In the genomic region with DNA sequence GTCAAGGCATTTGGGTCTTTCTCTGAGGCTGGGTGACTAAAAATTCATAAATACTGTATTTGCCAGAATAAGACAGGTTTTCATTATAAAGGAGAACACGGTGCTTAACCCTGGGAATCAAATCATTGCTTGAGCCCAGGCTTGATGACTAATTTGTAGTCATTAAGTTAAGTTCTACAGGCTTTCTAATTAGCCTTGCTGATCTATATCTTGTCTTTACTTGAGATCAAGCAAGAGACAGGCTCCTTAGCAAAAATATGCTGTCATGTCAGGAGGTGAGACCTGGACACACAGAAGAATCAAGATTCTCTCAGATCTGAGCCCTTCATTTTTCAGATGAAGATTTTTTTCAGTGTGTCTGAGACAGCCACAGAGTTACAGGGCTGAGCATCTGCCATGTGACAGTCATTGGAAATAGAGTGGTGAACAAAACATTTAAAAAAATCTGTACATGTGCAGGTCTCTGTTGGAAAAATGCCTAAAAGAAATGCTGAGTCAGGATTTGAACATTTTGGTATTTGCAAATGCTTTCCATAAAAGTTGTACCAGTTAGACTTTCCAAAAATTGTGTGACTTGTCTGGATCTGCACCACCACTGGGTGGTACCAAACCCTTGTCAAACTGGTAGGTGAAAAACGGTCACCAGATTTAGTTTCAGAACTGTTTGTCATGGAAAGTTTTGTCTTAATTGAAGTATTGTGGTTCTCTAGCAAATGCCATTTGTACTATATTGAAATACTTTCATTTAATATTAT, we compare ENCODE assay signal across 9 cellular contexts. TPM values are rescaled to one million over a fixed set of nuclear protein-coding genes. Genes with fewer than 3 reads are reported as not detected.
DNase-seq lines count a peak whose midpoint lies in the region; ATAC-seq and TF ChIP-seq lines count a peak whose summit lies in the region.
"Had no signal": no experiment of that assay in that cellular context is flagged by ENCODE, and none has a peak within 500 bp of the region (broad histone marks: within the 10 kb centered on the region; RNA-seq: fewer than 3 reads in every experiment).

No MANE protein-coding gene starts in this region.

- H2BK120ac ChIP-seq in H9 (ENCODE audit: low read depth, low read length, poor library complexity, severe bottlenecking) = no peak overlapping the region

- H2AK5ac ChIP-seq in H9 (ENCODE audit: insufficient read length, low read length) = no peak overlapping the region

- intact Hi-C loops in natural killer cell (cut with micrococcal nuclease) = no loop called here

- DNase-seq in ELR (ENCODE audit: low read depth) (peak; percentile 15), H9 (no peak), iris pigment epithelial cell (ENCODE audit: low read depth) (peak; percentile 41), natural killer cell (no peak), dedifferentiated amniotic fluid mesenchymal stem cell (ENCODE audit: extremely low spot score) (no peak), AML-193 (lab: John Stamatoyannopoulos, UW) (no peak), putamen (ENCODE audit: low spot score) (no peak)

- H3K9me3 ChIP-seq in H9 (ENCODE audit: control insufficient read depth, low read depth, low read length) = no peaks in the 10 kb centered on the region

- H3K79me1 ChIP-seq in H9 (ENCODE audit: insufficient read depth, low read depth, low read length, poor library complexity, severe bottlenecking) = no peaks in the 10 kb centered on the region

- no peaks in the 10 kb centered on the region for H3K9me3 Mint-ChIP-seq in H9
- no peaks in the 10 kb centered on the region for H3K9me3 Mint-ChIP-seq in natural killer cell

- no peak overlapping the region for H3T11ph ChIP-seq in H9 (ENCODE audit: low read length)

- no peak overlapping the region for H3K4ac ChIP-seq in H9 (ENCODE audit: low read depth, low read length)

- peak overlapping the region in 1 of 3 experiments; percentile 42; a peak in 1 of 7 replicates for H3K27ac Mint-ChIP-seq in H9
- H3K27ac Mint-ChIP-seq in natural killer cell = peak overlapping the region in 1 of 2 donors; percentile 34

- H3K27me3 Mint-ChIP-seq in H9 (ENCODE audit: low read depth) = no peaks in the 10 kb centered on the region
- H3K27me3 Mint-ChIP-seq in natural killer cell (ENCODE audit: low read depth in 2 of 2) = no peaks in the 10 kb centered on the region
- H3K27me3 Mint-ChIP-seq: IgD-negative memory B cell had no signal

- no CpG with 5 or more reads among the region's 2 CpGs for WGBS in H9 (ENCODE audit: extremely low coverage, insufficient read length, low lambda C conversion rate)

- no peak overlapping the region for H2BK20ac ChIP-seq in H9 (ENCODE audit: low read depth, low read length, poor library complexity, severe bottlenecking)

- no peaks in the 10 kb centered on the region for H3K79me2 ChIP-seq in H9 (ENCODE audit: insufficient read depth, low read length)

- no peak overlapping the region for H2AFZ ChIP-seq in H9 (ENCODE audit: low read length)

- H3K4me1 Mint-ChIP-seq in H9 (no peaks in the 10 kb centered on the region), natural killer cell (no peaks in the 10 kb centered on the region)

- ATAC-seq in natural killer cell = no peak

- no peaks in the 10 kb centered on the region for H3K4me1 ChIP-seq in H9 (ENCODE audit: insufficient read depth, low read length)

- H3K36me3 Mint-ChIP-seq in H9 (ENCODE audit: insufficient read depth in 1 of 3, low read depth in 3 of 3) = peaks cover 5 to 24% (median 9%) of the 10 kb centered on the region in 3 experiments; a peak in 6 of 7 replicates
- no peaks in the 10 kb centered on the region for H3K36me3 Mint-ChIP-seq in natural killer cell

- no peak overlapping the region for H2BK12ac ChIP-seq in H9 (ENCODE audit: insufficient read length, low read depth, low read length)

- no peak overlapping the region for H3K18ac ChIP-seq in H9 (ENCODE audit: insufficient read length, low read depth, low read length)

- TF ChIP-seq CTCF in H9 (conservative IDR thresholded peaks at IDR 0.05) (peak; percentile 41; the same call in 2 of the 3 replicates), VCaP (conservative IDR thresholded peaks at IDR 0.05) (peak; percentile 54), natural killer cell (IDR thresholded peaks at IDR 0.05) (no peak)

- no peak overlapping the region for H4K8ac ChIP-seq in H9 (replicated peaks; ENCODE audit: insufficient read length, low read depth, low read length)

- no peak overlapping the region for H3K56ac ChIP-seq in H9 (ENCODE audit: insufficient read length, low read depth, low read length)

- H3K9ac ChIP-seq in H9 (ENCODE audit: extremely low read depth, insufficient read length, low read length) = no peak overlapping the region

- no peaks in the 10 kb centered on the region for H4K20me1 ChIP-seq in H9 (ENCODE audit: control insufficient read depth, insufficient read depth, insufficient read length)

- no peak overlapping the region for H3K14ac ChIP-seq in H9 (ENCODE audit: insufficient read depth, low read length)

- H2BK15ac ChIP-seq in H9 (ENCODE audit: low read depth, low read length) = no peak overlapping the region

- no peak overlapping the region for H2BK5ac ChIP-seq in H9 (ENCODE audit: insufficient read length, low read length)

- H4K91ac ChIP-seq in H9 (ENCODE audit: insufficient read length, low read depth, low read length) = no peak overlapping the region

- no peak overlapping the region for H4K5ac ChIP-seq in H9 (ENCODE audit: insufficient read length, low read depth, low read length)

- no peaks in the 10 kb centered on the region for H3K27me3 ChIP-seq in H9 (ENCODE audit: insufficient read depth, low read length)

- H3K23ac ChIP-seq in H9 (ENCODE audit: insufficient read length, low read depth, low read length) = no peak overlapping the region

- H3K4me3 Mint-ChIP-seq in H9 (no peak overlapping the region), natural killer cell (no peak overlapping the region)
- H3K4me3 Mint-ChIP-seq: IgD-negative memory B cell had no signal

- no peak overlapping the region for H3K27ac ChIP-seq in H9 (ENCODE audit: insufficient read length, low read depth, low read length)
- no peak overlapping the region for H3K27ac ChIP-seq in VCaP

- H3K23me2 ChIP-seq in H9 (ENCODE audit: insufficient read length, low read depth, low read length, poor library complexity, severe bottlenecking) = no peaks in the 10 kb centered on the region

- no peak overlapping the region for H3K4me2 ChIP-seq in H9 (ENCODE audit: insufficient read depth, insufficient read length, low read length)

RNA-seq across cellular contexts. Expression of a gene that starts 14.7 kb away (rescaled TPM):
- total RNA-seq in H9 (2021) (39.1 and 41.7 TPM in 2 replicates), natural killer cell (10 to 100 TPM in 2 of 3 donors, 1 to 10 TPM in 1; 7.4 to 15.4 (median 10.9) TPM)

Comparison
In these comparisons a context has a peak if more than half of its experiments do, and no peak if none do; other contexts are left out.
1. DNase-seq: peak in ELR (single experiment) and iris pigment epithelial cell (single experiment); none in H9 (single experiment), natural killer cell (single experiment), dedifferentiated amniotic fluid mesenchymal stem cell (single experiment), AML-193 (0 of 2) and putamen (single experiment).